1 cellular context compared by ENCODE assay signal in genomic region chr18:79580481-79581171, GRCh38.
TF ChIP-seq lines count a peak whose summit lies in the region.

No MANE protein-coding gene starts in this region.

TF ChIP-seq in GM23338, 12 proteins besides CTCF, POLR2A, EP300 and RAD21 (continued from another document):
- TF ChIP-seq ZNF462 (CRISPR knock-in tag; IDR thresholded peaks at IDR 0.05) (no peak), NANOG (IDR thresholded peaks at IDR 0.05; ENCODE audit: borderline replicate concordance) (no peak), ZNF114 (CRISPR knock-in tag; IDR thresholded peaks at IDR 0.05) (no peak), EZH2 (IDR thresholded peaks at IDR 0.05; ENCODE audit: low read depth, unreplicated experiment) (no peak), POLR2AphosphoS5 (IDR thresholded peaks at IDR 0.05; ENCODE audit: low read depth) (no peak), ETS1 (IDR thresholded peaks at IDR 0.05) (no peak), EZH2phosphoT487 (IDR thresholded peaks at IDR 0.05; ENCODE audit: unreplicated experiment) (no peak), ZNF331 (CRISPR knock-in tag; IDR thresholded peaks at IDR 0.05; ENCODE audit: low read depth) (no peak), JUNB (IDR thresholded peaks at IDR 0.05; ENCODE audit: unreplicated experiment) (no peak)
